ENCODE assay signal across 7 cellular contexts in genomic region chr15:41828747-41829270, GRCh38. TPM values are rescaled to one million over a fixed set of nuclear protein-coding genes. Genes with fewer than 3 reads are reported as not detected.
A peak's percentile ranks its signal among the peaks of the same experiment; 100 is the strongest.
DNase-seq lines count a peak whose midpoint lies in the region; ATAC-seq and TF ChIP-seq lines count a peak whose summit lies in the region.

No MANE protein-coding gene starts in this region.

- no peak for TF ChIP-seq CTCF in HL-60 (IDR thresholded peaks at IDR 0.05; ENCODE audit: insufficient read depth, low read length)
- no peak for TF ChIP-seq CTCF in stomach (IDR thresholded peaks at IDR 0.05)

- H3K4me3 Mint-ChIP-seq in activated T-helper 17 cell treated with anti-CD3 and anti-CD28 coated beads, Interleukin-2, amount 50 U/mL, for 72 hours = peak overlapping the region; percentile 86

- H3K36me3 Mint-ChIP-seq in activated T-helper 17 cell treated with anti-CD3 and anti-CD28 coated beads, Interleukin-2, amount 50 U/mL, for 72 hours (ENCODE audit: low read depth) = peaks cover 5% of the 10 kb centered on the region

- intact Hi-C loops in stomach (cut with DNase I; ENCODE audit: low total_unique reads) = no loop called here

- H3K9me3 Mint-ChIP-seq in activated T-helper 17 cell treated with anti-CD3 and anti-CD28 coated beads, Interleukin-2, amount 50 U/mL, for 72 hours = no peaks in the 10 kb centered on the region

- peak overlapping the region; percentile 84 for H3K27ac Mint-ChIP-seq in activated T-helper 17 cell treated with anti-CD3 and anti-CD28 coated beads, Interleukin-2, amount 50 U/mL, for 72 hours

- ATAC-seq in activated T-helper 17 cell treated with anti-CD3 and anti-CD28 coated beads, Interleukin-2, amount 50 U/mL, for 72 hours (replicated peaks) = no peak
- no peak for ATAC-seq in HG03135 (IDR thresholded peaks at IDR 0.05; ENCODE audit: unreplicated experiment)

- H3K4me3 ChIP-seq in HL-60 (replicated peaks; ENCODE audit: insufficient read depth, low read length) (peak overlapping the region; percentile 94), iPS-18c (ENCODE audit: insufficient read depth, low read depth, low read length) (peak overlapping the region; percentile 96), stomach (peak overlapping the region; percentile 63 to 85 (median 80))

- no peak for TF ChIP-seq EP300 in stomach (IDR thresholded peaks at IDR 0.05)

- H3K9me3 ChIP-seq in iPS-18c (ENCODE audit: control insufficient read depth, insufficient read depth, low read length) (peaks cover 6% of the 10 kb centered on the region), stomach (no peaks in the 10 kb centered on the region)

- H3K4me1 Mint-ChIP-seq in activated T-helper 17 cell treated with anti-CD3 and anti-CD28 coated beads, Interleukin-2, amount 50 U/mL, for 72 hours = peaks cover 28% of the 10 kb centered on the region

- H3K27me3 ChIP-seq in HL-60 (ENCODE audit: insufficient read depth, poor library complexity, severe bottlenecking) (no peaks in the 10 kb centered on the region), stomach (no peaks in the 10 kb centered on the region)

- H3K27ac ChIP-seq in HL-60 (replicated peaks) (peak overlapping the region; percentile 66; the same call in 1 of the 2 replicates), stomach (peak overlapping the region in 4 of 5 donors; percentile 87 to 92 (median 90))

- WGBS in stomach, 5 donors = 5 to 10% (median 8%) methylated on average over 7 of the region's 7 CpGs

- DNase-seq in HL-60 (ENCODE audit: low read depth in 1 of 2, low spot score in 1 of 2) (no peak), stomach (no peak), NCI-H526 treated with DMSO at 0.1 percent for 48 hours (lab: John Stamatoyannopoulos, UW) (no peak), DMS 273 (lab: John Stamatoyannopoulos, UW; ENCODE audit: unreplicated experiment) (no peak)

- H3K27me3 Mint-ChIP-seq in activated T-helper 17 cell treated with anti-CD3 and anti-CD28 coated beads, Interleukin-2, amount 50 U/mL, for 72 hours = no peaks in the 10 kb centered on the region

- TF ChIP-seq POLR2A in stomach (IDR thresholded peaks at IDR 0.05) = no peak

- H3K36me3 ChIP-seq in stomach = peaks cover 12 to 58% (median 40%) of the 10 kb centered on the region in 4 donors

- peaks cover 13 to 52% (median 43%) of the 10 kb centered on the region in 4 donors for H3K4me1 ChIP-seq in stomach

RNA-seq across cellular contexts. Expression of gene JMJD7, which starts 0.9 kb away (rescaled TPM):
- 10 to 100 TPM; 12.0 to 16.6 TPM for total RNA-seq in activated T-helper 17 cell treated with anti-CD3 and anti-CD28 coated beads, Interleukin-2, amount 50 U/mL, for 72 hours
- total RNA-seq in stomach = 1 to 10 TPM in 1 of 5 donors, under 1 TPM in 2, not detected in 2; 0.55 to 3.1 (median 0.58) TPM
- polyA plus RNA-seq in stomach = 10 to 100 TPM; 16.8 to 24.2 (median 22.5) TPM

RNA-seq across cellular contexts. Expression of gene PLA2G4B, which starts 9.8 kb away (rescaled TPM):
- 1 to 10 TPM; 2.7 to 8.3 TPM for total RNA-seq in activated T-helper 17 cell treated with anti-CD3 and anti-CD28 coated beads, Interleukin-2, amount 50 U/mL, for 72 hours
- total RNA-seq in stomach = 10 to 100 TPM in 3 of 5 donors, 1 to 10 TPM in 2; 2.6 to 71.2 (median 22.6) TPM
- 10 to 100 TPM in 1 of 3 donors, 1 to 10 TPM in 2; 4.0 to 38.5 (median 5.3) TPM for polyA plus RNA-seq in stomach

RNA-seq across cellular contexts. Expression of gene MAPKBP1, which starts 54.5 kb away (rescaled TPM):
- total RNA-seq in activated T-helper 17 cell treated with anti-CD3 and anti-CD28 coated beads, Interleukin-2, amount 50 U/mL, for 72 hours = 10 to 100 TPM; 33.7 to 45.5 TPM
- 10 to 100 TPM in 4 of 5 donors, 1 to 10 TPM in 1; 8.8 to 41.5 (median 22.6) TPM for total RNA-seq in stomach
- 10 to 100 TPM in 2 of 3 donors, 1 to 10 TPM in 1; 9.0 to 20.5 (median 13.1) TPM for polyA plus RNA-seq in stomach
